Comparison of ENCODE assay signal across 8 cellular contexts in genomic region chr12:6868211-6869048, GRCh38. TPM values are rescaled to one million over a fixed set of nuclear protein-coding genes. Genes with fewer than 3 reads are reported as not detected.
DNase-seq lines count a peak whose midpoint lies in the region; ATAC-seq and TF ChIP-seq lines count a peak whose summit lies in the region.

No MANE protein-coding gene starts in this region.

- H4K20me1 ChIP-seq in fibroblast of lung (ENCODE audit: control insufficient read depth, extremely low read depth, insufficient read depth, low read length): peaks cover 4% of the 10 kb centered on the region

- H3K36me3 ChIP-seq in fibroblast of lung (ENCODE audit: control insufficient read depth, insufficient read depth, low read length): peaks cover 25% of the 10 kb centered on the region

- no peak for ATAC-seq in stimulated activated naive CD8-positive, alpha-beta T cell treated with anti-CD3 and anti-CD28 coated beads, Interleukin-15, Interleukin-2, amounts not matched to agents 100 U/mL and 50 U/mL, for 24 hours
- no peak for ATAC-seq in HG03025 (IDR thresholded peaks at IDR 0.05; ENCODE audit: low FRiP score, unreplicated experiment)

- H3K9ac ChIP-seq in fibroblast of lung (ENCODE audit: insufficient read depth, low read length): peak overlapping the region; percentile 93

- no peaks in the 10 kb centered on the region for H3K27me3 ChIP-seq in fibroblast of lung (ENCODE audit: control insufficient read depth, insufficient read depth, low read length)

- H3K4me3 ChIP-seq in fibroblast of lung (replicated peaks in 1 of 4; ENCODE audit: control extremely low read depth in 1 of 4, insufficient read depth in 1 of 4, low read depth in 3 of 4, low read length in 4 of 4): peak overlapping the region; percentile 89 to 94 (median 92)

- peaks cover 64% of the 10 kb centered on the region for H3K4me1 Mint-ChIP-seq in stimulated activated naive CD8-positive, alpha-beta T cell treated with anti-CD3 and anti-CD28 coated beads, Interleukin-15, Interleukin-2, amounts not matched to agents 100 ng/mL and 50 ng/mL, for 24 hours (ENCODE audit: low read depth)
- H3K4me1 Mint-ChIP-seq in progenitor cell of endocrine pancreas (ENCODE audit: low read depth): peaks cover 27% of the 10 kb centered on the region

- H3K79me2 ChIP-seq in fibroblast of lung (ENCODE audit: control insufficient read depth, insufficient read depth, low read length): peaks cover 43% of the 10 kb centered on the region

- H3K9me3 ChIP-seq in fibroblast of lung (ENCODE audit: control insufficient read depth, insufficient read depth, low read depth, low read length): no peaks in the 10 kb centered on the region

- no peaks in the 10 kb centered on the region for H3K9me3 Mint-ChIP-seq in stimulated activated naive CD8-positive, alpha-beta T cell treated with anti-CD3 and anti-CD28 coated beads, Interleukin-15, Interleukin-2, amounts not matched to agents 100 ng/mL and 50 ng/mL, for 24 hours
- no peaks in the 10 kb centered on the region for H3K9me3 Mint-ChIP-seq in progenitor cell of endocrine pancreas (ENCODE audit: low read depth)

- H3K4me3 Mint-ChIP-seq in stimulated activated naive CD8-positive, alpha-beta T cell treated with anti-CD3 and anti-CD28 coated beads, Interleukin-15, Interleukin-2, amounts not matched to agents 100 ng/mL and 50 ng/mL, for 24 hours: peak overlapping the region; percentile 94
- H3K4me3 Mint-ChIP-seq in progenitor cell of endocrine pancreas (ENCODE audit: low read depth): peak overlapping the region; percentile 94

- TF ChIP-seq CTCF in fibroblast of lung (conservative IDR thresholded peaks at IDR 0.05 in 1 of 2, IDR thresholded peaks at IDR 0.05 in 1 of 2; ENCODE audit: low read depth in 1 of 2, low read length in 2 of 2) (peak in 1 of 2 donors; percentile 36), progenitor cell of endocrine pancreas (IDR thresholded peaks at IDR 0.05; ENCODE audit: unreplicated experiment) (no peak)

- no peak for DNase-seq in stimulated activated naive CD8-positive, alpha-beta T cell treated with anti-CD3 and anti-CD28 coated beads, Interleukin-15, Interleukin-2, amounts not matched to agents 100 U/mL and 50 U/mL, for 24 hours
- peak; percentile 35 for DNase-seq in UCSD-AML1 (lab: John Stamatoyannopoulos, UW; ENCODE audit: unreplicated experiment)
- no peak for DNase-seq in fibroblast of lung (ENCODE audit: low read depth in 2 of 2)
- no peak for DNase-seq in progenitor cell of endocrine pancreas (ENCODE audit: low spot score, unreplicated experiment)
- no peak for DNase-seq in cerebellum (ENCODE audit: low spot score)
- DNase-seq in activated gamma-delta T cell (lab: John Stamatoyannopoulos, UW): no peak

- H3K36me3 Mint-ChIP-seq in stimulated activated naive CD8-positive, alpha-beta T cell treated with anti-CD3 and anti-CD28 coated beads, Interleukin-15, Interleukin-2, amounts not matched to agents 100 ng/mL and 50 ng/mL, for 24 hours (ENCODE audit: low read depth): peaks cover 71% of the 10 kb centered on the region
- H3K36me3 Mint-ChIP-seq in progenitor cell of endocrine pancreas (ENCODE audit: insufficient read depth): peaks cover 32% of the 10 kb centered on the region

- H3K27ac ChIP-seq in fibroblast of lung (ENCODE audit: insufficient read depth, low read length): peak overlapping the region; percentile 84

- H3K4me1 ChIP-seq in fibroblast of lung (ENCODE audit: control insufficient read depth, extremely low read depth, insufficient read depth, low read length): peaks cover 29% of the 10 kb centered on the region

- H3K27me3 Mint-ChIP-seq in stimulated activated naive CD8-positive, alpha-beta T cell treated with anti-CD3 and anti-CD28 coated beads, Interleukin-15, Interleukin-2, amounts not matched to agents 100 ng/mL and 50 ng/mL, for 24 hours: no peaks in the 10 kb centered on the region
- H3K27me3 Mint-ChIP-seq in progenitor cell of endocrine pancreas: peaks cover 10% of the 10 kb centered on the region

- peak overlapping the region; percentile 96 for H3K4me2 ChIP-seq in fibroblast of lung (ENCODE audit: extremely low read depth, insufficient read depth, low read length)

- H3K27ac Mint-ChIP-seq in stimulated activated naive CD8-positive, alpha-beta T cell treated with anti-CD3 and anti-CD28 coated beads, Interleukin-15, Interleukin-2, amounts not matched to agents 100 ng/mL and 50 ng/mL, for 24 hours: peak overlapping the region; percentile 93
- H3K27ac Mint-ChIP-seq in progenitor cell of endocrine pancreas: peak overlapping the region; percentile 85

- H2AFZ ChIP-seq in fibroblast of lung (ENCODE audit: low read length): no peak overlapping the region

RNA-seq across cellular contexts. Expression of gene TPI1, which starts 1.1 kb away (rescaled TPM):
- total RNA-seq in fibroblast of lung (906 and 934 TPM in 2 replicates), progenitor cell of endocrine pancreas (498 and 505 TPM in 2 replicates), cerebellum (270 TPM)
- 1,617 and 1,654 TPM in 2 replicates for polyA plus RNA-seq in fibroblast of lung
- 1,159 and 1,236 TPM in 2 replicates for polyA plus RNA-seq in fibroblast of lung (2012)
- polyA minus RNA-seq in fibroblast of lung (ENCODE audit: low replicate concordance): 2,894 and 3,203 TPM in 2 replicates

RNA-seq across cellular contexts. Expression of gene SPSB2, which starts 4.7 kb away (rescaled TPM):
- total RNA-seq in fibroblast of lung: 12.7 and 12.8 TPM in 2 replicates
- polyA plus RNA-seq in fibroblast of lung: 1.8 and 2.5 TPM in 2 replicates
- 4.1 and 5.5 TPM in 2 replicates for polyA plus RNA-seq in fibroblast of lung (2012)
- polyA minus RNA-seq in fibroblast of lung (ENCODE audit: low replicate concordance): 1.9 and 2.1 TPM in 2 replicates
- total RNA-seq in progenitor cell of endocrine pancreas: 11.7 and 15.7 TPM in 2 replicates
- total RNA-seq in cerebellum: 3.1 TPM

RNA-seq across cellular contexts. Expression of gene USP5, which starts 16.5 kb away (rescaled TPM):
- total RNA-seq in fibroblast of lung (53.4 and 69.9 TPM in 2 replicates), progenitor cell of endocrine pancreas (183 and 185 TPM in 2 replicates), cerebellum (45.4 TPM)
- 42.2 and 66.3 TPM in 2 replicates for polyA plus RNA-seq in fibroblast of lung
- polyA plus RNA-seq in fibroblast of lung (2012): 58.3 and 91.9 TPM in 2 replicates
- polyA minus RNA-seq in fibroblast of lung (ENCODE audit: low replicate concordance): 168 and 268 TPM in 2 replicates

RNA-seq across cellular contexts. Expression of gene CDCA3, which starts 17.3 kb away (rescaled TPM):
- total RNA-seq in fibroblast of lung (1.5 and 9.1 TPM in 2 replicates), progenitor cell of endocrine pancreas (36.1 and 40.6 TPM in 2 replicates), cerebellum (10.2 TPM)
- 9.4 and 56.9 TPM in 2 replicates for polyA plus RNA-seq in fibroblast of lung
- 9.4 and 53.2 TPM in 2 replicates for polyA plus RNA-seq in fibroblast of lung (2012)
- polyA minus RNA-seq in fibroblast of lung (ENCODE audit: low replicate concordance): 11.3 and 34.7 TPM in 2 replicates

RNA-seq across cellular contexts. Expression of gene GNB3, which starts 27.7 kb away (rescaled TPM):
- 1.3 and 1.7 TPM in 2 replicates for total RNA-seq in fibroblast of lung
- 2.7 and 3.7 TPM in 2 replicates for polyA plus RNA-seq in fibroblast of lung
- 2.7 and 3.8 TPM in 2 replicates for polyA plus RNA-seq in fibroblast of lung (2012)
- polyA minus RNA-seq in fibroblast of lung (ENCODE audit: low replicate concordance): 0.63 and 3.9 TPM in 2 replicates
- 5.6 and 7.0 TPM in 2 replicates for total RNA-seq in progenitor cell of endocrine pancreas
- total RNA-seq in cerebellum: 5.5 TPM
